8 cellular contexts compared by ENCODE assay signal in genomic region chr1:205335692-205336091, GRCh38. TPM values are rescaled to one million over a fixed set of nuclear protein-coding genes. Genes with fewer than 3 reads are reported as not detected.
DNase-seq lines count a peak whose midpoint lies in the region; ATAC-seq, FAIRE-seq and TF ChIP-seq lines count a peak whose summit lies in the region.

No MANE protein-coding gene starts in this region.

- intact Hi-C loops in upper lobe of right lung (cut with DNase I), result no loop called here

- H3K4me3 ChIP-seq in parathyroid adenoma (ENCODE audit: low read depth, low read length) (no peak overlapping the region), upper lobe of right lung (no peak overlapping the region)

- H3K27me3 ChIP-seq in parathyroid adenoma (ENCODE audit: control insufficient read depth, insufficient read depth, low read length) (no peaks in the 10 kb centered on the region), upper lobe of right lung (no peaks in the 10 kb centered on the region)

- FAIRE-seq in frontal cortex (lab: Jason Lieb, UNC), result no peak

- no peaks in the 10 kb centered on the region for H3K79me2 ChIP-seq in parathyroid adenoma

- no peak overlapping the region for H3K4me2 ChIP-seq in parathyroid adenoma (ENCODE audit: low read length)

- TF ChIP-seq CTCF in parathyroid adenoma (IDR thresholded peaks at IDR 0.05) (peak; percentile 91), upper lobe of right lung (IDR thresholded peaks at IDR 0.05) (peak; percentile 93)

- no peak overlapping the region for H2AFZ ChIP-seq in parathyroid adenoma

- ATAC-seq in upper lobe of right lung, result peak; percentile 96
- ATAC-seq in HG03520 (IDR thresholded peaks at IDR 0.05; ENCODE audit: unreplicated experiment), result no peak

- no peaks in the 10 kb centered on the region for H3K9me3 ChIP-seq in parathyroid adenoma (ENCODE audit: control insufficient read depth, low read length)
- no peaks in the 10 kb centered on the region for H3K9me3 ChIP-seq in upper lobe of right lung

- H3K27ac ChIP-seq in parathyroid adenoma (no peak overlapping the region), upper lobe of right lung (no peak overlapping the region)

- H3K4me1 ChIP-seq in parathyroid adenoma (no peaks in the 10 kb centered on the region), upper lobe of right lung (no peaks in the 10 kb centered on the region)

- DNase-seq in GF-D8 (lab: John Stamatoyannopoulos, UW) (peak; percentile 21), MV-4-11 (lab: John Stamatoyannopoulos, UW) (peak; percentile 66), SK-MEL-5 (ENCODE audit: low read depth, low spot score) (peak; percentile 88), frontal cortex (ENCODE audit: low spot score in 2 of 2) (peak; percentile 65 to 85), upper lobe of right lung (peak; percentile 92)
- DNase-seq in activated effector memory CD4-positive, alpha-beta T cell treated with anti-CD3 and anti-CD28 coated beads, Interleukin-2, amount 50 U/mL, for 16 hours, result peak; percentile 90

- H3K36me3 ChIP-seq in parathyroid adenoma (ENCODE audit: control insufficient read depth, insufficient read depth, low read length), result no peaks in the 10 kb centered on the region
- no peaks in the 10 kb centered on the region for H3K36me3 ChIP-seq in upper lobe of right lung

- H3K9ac ChIP-seq in parathyroid adenoma, result no peak overlapping the region

- in situ Hi-C loops in SK-MEL-5 (cut with HindIII; ENCODE audit: low pct_unique_long_range_greater_than_20kb, low sequenced_read_pairs), result no loop called here

RNA-seq across cellular contexts. Expression of gene NUAK2, which starts 14.1 kb away (rescaled TPM):
- 0.13 and 0.55 TPM in 2 replicates for total RNA-seq in SK-MEL-5 (2014; rRNA removed; shearing (Covaris generic))
- 0.61 and 1.1 TPM in 2 replicates for polyA plus RNA-seq in SK-MEL-5 (2015; cell fraction: cytosol; rRNA removed)
- polyA plus RNA-seq in SK-MEL-5 (2015; cell fraction: nucleus; rRNA removed), result 0.54 TPM in 1 of 2 replicates, not detected in the other
- 0.41 TPM for total RNA-seq in frontal cortex
- 8.8 TPM for total RNA-seq in upper lobe of right lung

RNA-seq across cellular contexts. Expression of gene KLHDC8A, which starts 21.0 kb away (rescaled TPM):
- 0.37 and 0.85 TPM in 2 replicates for total RNA-seq in SK-MEL-5 (2014; rRNA removed; shearing (Covaris generic))
- polyA plus RNA-seq in SK-MEL-5 (2015; cell fraction: cytosol; rRNA removed), result 0.24 and 1.7 TPM in 2 replicates
- not detected in 2 replicates for polyA plus RNA-seq in SK-MEL-5 (2015; cell fraction: nucleus; rRNA removed)
- total RNA-seq in frontal cortex (16.7 TPM), upper lobe of right lung (0.78 TPM)

Comparison
In these comparisons a context has a peak if more than half of its experiments do, and no peak if none do; other contexts are left out.
1. DNase-seq: peak in every context shown above with its lines; median percentile 92 in upper lobe of right lung; 90 in activated effector memory CD4-positive, alpha-beta T cell treated with anti-CD3 and anti-CD28 coated beads, Interleukin-2, amount 50 U/mL, for 16 hours; 88 in SK-MEL-5; 75 in frontal cortex; 66 in MV-4-11; 21 in GF-D8.